In the genomic region with DNA sequence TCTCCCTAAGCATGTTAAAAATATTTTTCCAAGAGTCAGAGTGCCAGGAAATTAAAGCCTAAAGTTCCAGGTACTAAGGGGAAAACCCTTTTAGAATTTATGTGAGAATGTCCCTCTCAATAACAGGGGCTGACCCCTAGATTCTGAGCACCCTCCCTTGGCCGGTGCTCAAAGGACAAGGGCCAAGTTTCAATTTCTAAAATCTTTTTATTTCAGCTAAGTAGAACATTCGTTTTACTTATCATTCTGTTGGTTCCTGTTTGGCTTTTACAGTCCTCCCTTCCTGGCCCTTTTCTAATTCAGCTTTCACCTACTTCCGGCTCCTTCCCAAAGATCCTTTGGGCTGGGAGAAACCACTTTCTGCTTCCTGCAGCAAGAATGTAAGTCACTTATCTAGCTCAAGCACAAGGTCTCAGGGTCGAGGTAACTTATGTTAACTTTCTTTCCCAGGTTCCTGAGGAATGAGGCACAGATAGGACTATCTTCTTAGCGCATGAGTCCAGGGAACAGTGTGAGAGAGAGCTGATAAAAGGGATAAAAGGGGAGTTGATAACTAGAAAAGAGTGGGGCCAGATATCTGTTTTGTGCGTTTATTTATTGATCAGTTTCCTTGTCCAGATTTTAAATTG, we compare ENCODE assay signal across 26 cellular contexts. TPM values are rescaled to one million over a fixed set of nuclear protein-coding genes. Genes with fewer than 3 reads are reported as not detected.
DNase-seq lines count a peak whose midpoint lies in the region; ATAC-seq and TF ChIP-seq lines count a peak whose summit lies in the region.
"Had no signal": no experiment of that assay in that cellular context is flagged by ENCODE, and none has a peak within 500 bp of the region (broad histone marks: within the 10 kb centered on the region; RNA-seq: fewer than 3 reads in every experiment).

No MANE protein-coding gene starts in this region.

- TF ChIP-seq POLR2A in gastroesophageal sphincter (IDR thresholded peaks at IDR 0.05) = no peak

- TF ChIP-seq EP300 in gastroesophageal sphincter (IDR thresholded peaks at IDR 0.05) = no peak

- H3K4me1 Mint-ChIP-seq in CD8-positive, alpha-beta memory T cell = peaks cover 0 to 2% (median 0%) of the 10 kb centered on the region in 3 donors
- H3K4me1 Mint-ChIP-seq in endothelial cell (ENCODE audit: unreplicated experiment) = peaks cover 80% of the 10 kb centered on the region
- H3K4me1 Mint-ChIP-seq: activated naive CD4-positive, alpha-beta T cell treated with anti-CD3 and anti-CD28 coated beads, Interleukin-2, amount 50 U/mL, for 24 hours; CD14-positive monocyte had no signal

- no peak overlapping the region for H3K4me3 ChIP-seq in CD8-positive, alpha-beta memory T cell (ENCODE audit: low read length)
- no peak overlapping the region for H3K4me3 ChIP-seq in mesodermal cell (ENCODE audit: extremely low read depth, insufficient read depth, low read length, poor library complexity, severe bottlenecking)
- H3K4me3 ChIP-seq in gastroesophageal sphincter = no peak overlapping the region
- H3K4me3 ChIP-seq: ascending aorta, pancreas, upper lobe of right lung had no signal

- DNase-seq in CD8-positive, alpha-beta memory T cell = no peak
- peak; percentile 70 for DNase-seq in OCI-M2 (lab: John Stamatoyannopoulos, UW; ENCODE audit: unreplicated experiment)
- DNase-seq in endothelial cell (ENCODE audit: low spot score) = peak; percentile 37
- no peak for DNase-seq in NCI-H524 (lab: John Stamatoyannopoulos, UW)
- no peak for DNase-seq in ACHN
- DNase-seq: activated CD4-positive, alpha-beta T cell treated with anti-CD3 and anti-CD28 coated beads for 4 hours; DMS153; GDM1; kidney glomerular epithelial cell; naive thymus-derived CD8-positive, alpha-beta T cell; NCI-H1694 treated with DMSO at 0.1 percent for 48 hours; NCI-H2171 treated with DMSO at 0.1 percent for 48 hours; NCI-H69; pancreas; upper lobe of right lung had no signal

- H3K36me3 Mint-ChIP-seq in CD8-positive, alpha-beta memory T cell = peaks cover 3 to 87% (median 42%) of the 10 kb centered on the region in 3 donors
- peaks cover 6% of the 10 kb centered on the region for H3K36me3 Mint-ChIP-seq in endothelial cell (ENCODE audit: low read depth, unreplicated experiment)

- POLR2A ChIA-PET in CD8-positive, alpha-beta memory T cell (lab: Charles Lee) = no interaction called here

- ATAC-seq in gastroesophageal sphincter = no peak
- ATAC-seq: HCT116; naive thymus-derived CD8-positive, alpha-beta T cell; pancreas; Right ventricle myocardium inferior; sciatic nerve; upper lobe of right lung had no signal

- no peaks in the 10 kb centered on the region for H3K9me3 ChIP-seq in CD8-positive, alpha-beta memory T cell (ENCODE audit: low read length)
- H3K9me3 ChIP-seq in mesodermal cell (ENCODE audit: control insufficient read depth, low read length) = no peaks in the 10 kb centered on the region
- no peaks in the 10 kb centered on the region for H3K9me3 ChIP-seq in gastroesophageal sphincter
- H3K9me3 ChIP-seq: ascending aorta, pancreas, upper lobe of right lung had no signal

- H3K4me1 ChIP-seq in CD8-positive, alpha-beta memory T cell (ENCODE audit: insufficient read depth, low read length) = no peaks in the 10 kb centered on the region
- H3K4me1 ChIP-seq in mesodermal cell (ENCODE audit: control insufficient read depth, insufficient read depth, low read length, poor library complexity, severe bottlenecking) (no peaks in the 10 kb centered on the region), gastroesophageal sphincter (no peaks in the 10 kb centered on the region)
- H3K4me1 ChIP-seq: ascending aorta, pancreas, upper lobe of right lung had no signal

- H3K27me3 Mint-ChIP-seq in CD8-positive, alpha-beta memory T cell = no peaks in the 10 kb centered on the region
- no peaks in the 10 kb centered on the region for H3K27me3 Mint-ChIP-seq in endothelial cell (ENCODE audit: unreplicated experiment)
- H3K27me3 Mint-ChIP-seq: activated naive CD4-positive, alpha-beta T cell treated with anti-CD3 and anti-CD28 coated beads, Interleukin-2, amount 50 U/mL, for 24 hours; central memory CD8-positive, alpha-beta T cell; naive thymus-derived CD8-positive, alpha-beta T cell had no signal

- H3K36me3 ChIP-seq in CD8-positive, alpha-beta memory T cell (ENCODE audit: insufficient read depth, low read length) = peaks cover 20% of the 10 kb centered on the region
- no peaks in the 10 kb centered on the region for H3K36me3 ChIP-seq in mesodermal cell (ENCODE audit: control insufficient read depth, insufficient read depth, low read length)
- no peaks in the 10 kb centered on the region for H3K36me3 ChIP-seq in gastroesophageal sphincter
- H3K36me3 ChIP-seq: ascending aorta had no signal

- no peaks in the 10 kb centered on the region for H3K27me3 ChIP-seq in CD8-positive, alpha-beta memory T cell (ENCODE audit: insufficient read depth, low read length, poor library complexity, severe bottlenecking)
- H3K27me3 ChIP-seq in gastroesophageal sphincter = no peaks in the 10 kb centered on the region
- H3K27me3 ChIP-seq: ascending aorta, pancreas, upper lobe of right lung had no signal

- WGBS in mesodermal cell (ENCODE audit: insufficient coverage in 2 of 2), 2 experiments = 78 to 79% methylated on average over 5 of the region's 6 CpGs
- 49 to 82% methylated on average over 3 to 5 of the region's 6 CpGs for WGBS in gastroesophageal sphincter (ENCODE audit: low coverage in 1 of 2), 2 donors

- peak overlapping the region in 2 of 8 donors; percentile 57 to 58 for H3K27ac Mint-ChIP-seq in CD8-positive, alpha-beta memory T cell
- H3K27ac Mint-ChIP-seq in endothelial cell (ENCODE audit: unreplicated experiment) = peak overlapping the region; percentile 96
- H3K27ac Mint-ChIP-seq: activated naive CD4-positive, alpha-beta T cell treated with anti-CD3 and anti-CD28 coated beads, Interleukin-2, amount 50 U/mL, for 24 hours had no signal

- CTCF ChIA-PET in CD8-positive, alpha-beta memory T cell (lab: Charles Lee) = interaction anchor here (0.8 to 2.2 kb wide), 2 partner anchors 10 to 117 kb away, joined by 3 to 6 read pairs; no protein-coding TSS in a partner anchor

- no peaks in the 10 kb centered on the region for H3K9me3 Mint-ChIP-seq in CD8-positive, alpha-beta memory T cell
- no peaks in the 10 kb centered on the region for H3K9me3 Mint-ChIP-seq in endothelial cell (ENCODE audit: unreplicated experiment)
- H3K9me3 Mint-ChIP-seq: activated naive CD4-positive, alpha-beta T cell treated with anti-CD3 and anti-CD28 coated beads, Interleukin-2, amount 50 U/mL, for 24 hours; CD14-positive monocyte; central memory CD8-positive, alpha-beta T cell; naive thymus-derived CD8-positive, alpha-beta T cell had no signal

- H3K27ac ChIP-seq in CD8-positive, alpha-beta memory T cell (ENCODE audit: low read depth, low read length) = peak overlapping the region; percentile 5
- H3K27ac ChIP-seq in mesodermal cell (ENCODE audit: low read depth, low read length, severe bottlenecking) = peak overlapping the region; percentile 52
- no peak overlapping the region for H3K27ac ChIP-seq in gastroesophageal sphincter
- H3K27ac ChIP-seq: ascending aorta, KMS-11, pancreas, upper lobe of right lung had no signal

- in situ Hi-C loops in ACHN (cut with HindIII; ENCODE audit: low pct_ligation_motif_present, low pct_unique_long_range_greater_than_20kb, low sequenced_read_pairs) = no loop called here

- TF ChIP-seq CTCF in endothelial cell (IDR thresholded peaks at IDR 0.05; ENCODE audit: unreplicated experiment) (no peak), gastroesophageal sphincter (IDR thresholded peaks at IDR 0.05) (no peak)

- H3K4me3 Mint-ChIP-seq in CD8-positive, alpha-beta memory T cell = no peak overlapping the region
- H3K4me3 Mint-ChIP-seq in endothelial cell (ENCODE audit: unreplicated experiment) = no peak overlapping the region
- H3K4me3 Mint-ChIP-seq: activated naive CD4-positive, alpha-beta T cell treated with anti-CD3 and anti-CD28 coated beads, Interleukin-2, amount 50 U/mL, for 24 hours; CD14-positive monocyte; central memory CD8-positive, alpha-beta T cell; naive thymus-derived CD8-positive, alpha-beta T cell had no signal

RNA-seq across cellular contexts. Expression of gene F2RL2, which starts 34.6 kb away (rescaled TPM):
- total RNA-seq in CD8-positive, alpha-beta memory T cell = under 1 TPM in 1 of 2 experiments, not detected in 1; 0.15 TPM
- 0.49 TPM for polyA plus RNA-seq in CD8-positive, alpha-beta memory T cell
- total RNA-seq in endothelial cell (ENCODE audit: unreplicated experiment) = 311 TPM
- 101 TPM for polyA plus RNA-seq in mesodermal cell (2013, experiment 1 of 2)
- 70.7 TPM for polyA plus RNA-seq in mesodermal cell (2013, experiment 2 of 2)
- total RNA-seq in gastroesophageal sphincter = 1 to 10 TPM; 2.4 to 8.4 (median 5.1) TPM
- total RNA-seq: activated CD8-positive, alpha-beta memory T cell treated with anti-CD3 and anti-CD28 coated beads for 36 hours; ascending aorta; naive thymus-derived CD8-positive, alpha-beta T cell had no signal

RNA-seq across cellular contexts. Expression of gene F2R, which starts 58.1 kb away (rescaled TPM):
- total RNA-seq in CD8-positive, alpha-beta memory T cell = 10 to 100 TPM; 26.6 to 27.4 TPM
- 46.5 TPM for polyA plus RNA-seq in CD8-positive, alpha-beta memory T cell
- 342 TPM for total RNA-seq in endothelial cell (ENCODE audit: unreplicated experiment)
- 173 TPM for polyA plus RNA-seq in mesodermal cell (2013, experiment 1 of 2)
- 138 TPM for polyA plus RNA-seq in mesodermal cell (2013, experiment 2 of 2)
- total RNA-seq in gastroesophageal sphincter = 10 to 100 TPM in 3 of 4 donors, 1 to 10 TPM in 1; 7.5 to 20.9 (median 11.3) TPM

Comparison
In these comparisons a context has a peak if more than half of its experiments do, and no peak if none do; other contexts are left out.
1. DNase-seq: peak in OCI-M2 (single experiment) and endothelial cell (single experiment); none in CD8-positive, alpha-beta memory T cell (0 of 5), NCI-H524 (0 of 2) and ACHN (single experiment).
2. H3K27ac ChIP-seq: peak in CD8-positive, alpha-beta memory T cell (single experiment) and mesodermal cell (single experiment); none in gastroesophageal sphincter (0 of 4).
3. RNA of gene F2RL2, which starts 34.6 kb away (total RNA-seq): 311 TPM in endothelial cell (single experiment); 2.4 to 8.4 TPM in gastroesophageal sphincter and 0.15 TPM in CD8-positive, alpha-beta memory T cell; every median in the first group is over 10 times any median in the second.
4. RNA of gene F2R, which starts 58.1 kb away (total RNA-seq): 342 TPM in endothelial cell (single experiment); 26.6 to 27.4 TPM in CD8-positive, alpha-beta memory T cell and 7.5 to 20.9 TPM in gastroesophageal sphincter; every median in the first group is over 10 times any median in the second.